Comparison of ENCODE assay signal across 29 cellular contexts in the genomic region with DNA sequence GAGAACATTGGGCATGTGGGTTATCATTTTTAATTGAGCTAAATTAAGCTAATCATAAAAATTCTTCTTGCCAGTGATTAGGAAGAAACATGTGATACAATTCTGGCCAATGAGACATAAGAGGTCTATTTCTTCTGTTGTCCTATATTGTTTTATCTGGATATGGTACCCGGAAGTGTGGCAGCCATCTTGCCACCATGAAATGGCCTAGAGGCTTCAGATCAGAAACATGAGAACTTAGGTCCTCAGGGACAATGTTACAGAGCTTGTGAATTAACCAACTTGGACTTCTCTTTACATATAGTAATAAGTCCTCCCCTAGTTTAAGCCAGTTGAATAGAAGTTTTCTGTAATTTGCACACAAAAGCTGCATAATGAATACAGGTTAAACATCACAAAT.
"Had no signal": no experiment of that assay in that cellular context is flagged by ENCODE, and none has a peak within 500 bp of the region (broad histone marks: within the 10 kb centered on the region; RNA-seq: fewer than 3 reads in every experiment).

No MANE protein-coding gene starts in this region.

- H3K4me3 ChIP-seq: adrenal gland, ascending aorta, body of pancreas, breast epithelium, cardiac muscle cell had no signal

- H3K27me3 ChIP-seq: adrenal gland, ascending aorta, body of pancreas, brain microvascular endothelial cell, breast epithelium, cardiac muscle cell had no signal

- DNase-seq: activated effector memory CD4-positive, alpha-beta T cell treated with anti-CD3 and anti-CD28 coated beads, Interleukin-2, amount 50 U/mL, for 16 hours; activated effector memory CD4-positive, alpha-beta T cell treated with Interleukin-2 at 50 U/mL for 16 hours; activated gamma-delta T cell; activated gamma-delta T cell treated with Interleukin-2 at 50 U/mL for 16 hours; activated naive CD4-positive, alpha-beta T cell; activated naive CD4-positive, alpha-beta T cell treated with anti-CD3 and anti-CD28 coated beads for 36 hours; activated naive CD4-positive, alpha-beta T cell treated with anti-CD3 and anti-CD28 coated beads, Interleukin-2, amount 10 ng/mL, durations not matched to agents 7 days and 5 days; activated naive CD4-positive, alpha-beta T cell treated with anti-CD3 and anti-CD28 coated beads, Interleukin-2, amount 50 U/mL, for 16 hours; activated naive CD4-positive, alpha-beta T cell treated with Interleukin-2 at 50 U/mL for 16 hours; activated naive CD8-positive, alpha-beta T cell treated with anti-CD3 and anti-CD28 coated beads for 36 hours; activated naive CD8-positive, alpha-beta T cell treated with anti-CD3 and anti-CD28 coated beads, Interleukin-2, amount 10 ng/mL, durations not matched to agents 7 days and 5 days; activated naive CD8-positive, alpha-beta T cell treated with anti-CD3 and anti-CD28 coated beads, Interleukin-2, amount 50 U/mL, for 24 hours; activated T-cell treated with anti-CD3 and anti-CD28 coated beads, Interleukin-2, amount 50 U/mL, for 24 hours; activated T-cell treated with anti-CD3 and anti-CD28 coated beads, Interleukin-2, amount 50 U/mL, for 4 hours; activated T-cell treated with anti-CD3 and anti-CD28 coated beads, Interleukin-2, amount 50 U/mL, for 48 hours; activated T-cell treated with anti-CD3 and anti-CD28 coated beads, Interleukin-2, amount 50 U/mL, for 72 hours; adrenal gland; amniotic stem cell; amygdala; anterior cingulate cortex; aorta; body of pancreas; brain microvascular endothelial cell; caudate nucleus; central memory CD4-positive, alpha-beta T cell; cerebellar nuclear complex had no signal

- H3K36me3 ChIP-seq: adrenal gland, ascending aorta, brain microvascular endothelial cell, breast epithelium, cardiac muscle cell had no signal

- H3K9me3 ChIP-seq: adrenal gland, ascending aorta, body of pancreas, breast epithelium had no signal

- H3K27ac ChIP-seq: adrenal gland, ascending aorta, body of pancreas, brain microvascular endothelial cell, breast epithelium, cardiac muscle cell had no signal

- H3K4me1 ChIP-seq: adrenal gland, ascending aorta, body of pancreas, breast epithelium had no signal
